ENCODE assay signal across 9 cellular contexts in the genomic region with DNA sequence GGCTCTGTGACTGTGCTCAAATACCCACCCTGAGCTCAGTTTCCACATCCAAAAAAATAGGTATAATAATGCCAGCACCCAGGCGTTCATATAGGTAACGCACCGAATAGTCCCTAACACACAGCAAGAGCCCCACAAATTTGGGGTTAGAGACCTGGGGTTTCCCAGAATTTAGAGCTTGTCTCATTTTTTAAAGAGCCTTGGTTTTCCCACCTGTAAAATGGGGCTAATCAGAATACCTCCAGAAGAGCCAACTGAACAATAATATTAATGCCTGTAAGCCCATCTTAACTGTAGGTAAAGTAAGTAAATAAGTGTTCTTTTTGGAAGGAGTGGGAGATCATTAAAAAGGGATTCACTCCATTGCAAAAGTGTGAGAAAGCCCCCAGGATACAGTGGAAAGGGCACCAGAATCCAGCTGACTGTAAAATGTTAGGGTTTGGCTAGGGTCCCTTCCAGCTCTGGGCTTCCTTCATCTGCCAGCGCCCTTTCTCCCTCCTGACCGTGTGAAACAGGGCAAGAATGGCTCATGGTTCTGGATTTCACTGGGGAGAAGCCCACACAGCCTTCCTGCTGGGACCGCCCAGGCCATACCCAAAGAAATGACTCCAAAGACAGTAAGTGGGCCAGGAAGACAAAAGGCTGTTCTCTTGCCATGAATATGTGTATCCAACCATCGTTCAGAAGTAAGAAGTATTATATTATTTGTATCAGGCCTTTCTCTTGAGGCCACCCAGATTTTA. TPM values are rescaled to one million over a fixed set of nuclear protein-coding genes. Genes with fewer than 3 reads are reported as not detected.
DNase-seq lines count a peak whose midpoint lies in the region; ATAC-seq and TF ChIP-seq lines count a peak whose summit lies in the region.
"Had no signal": no experiment of that assay in that cellular context is flagged by ENCODE, and none has a peak within 500 bp of the region (broad histone marks: within the 10 kb centered on the region; RNA-seq: fewer than 3 reads in every experiment).

No MANE protein-coding gene starts in this region.

- H3T11ph ChIP-seq in H9 (ENCODE audit: low read length): no peak overlapping the region

- no peaks in the 10 kb centered on the region for H3K4me1 ChIP-seq in H9 (ENCODE audit: insufficient read depth, low read length)

- peaks cover 8% of the 10 kb centered on the region in 2 experiments for H3K4me1 Mint-ChIP-seq in H9
- H3K4me1 Mint-ChIP-seq in activated B cell treated with CpG ODN at 0.5 μM for 24 hours: peaks cover 12% of the 10 kb centered on the region

- no peaks in the 10 kb centered on the region for H3K9me3 Mint-ChIP-seq in H9
- no peaks in the 10 kb centered on the region for H3K9me3 Mint-ChIP-seq in activated B cell treated with CpG ODN at 0.5 μM for 24 hours

- H3K18ac ChIP-seq in H9 (ENCODE audit: insufficient read length, low read depth, low read length): no peak overlapping the region

- TF ChIP-seq CTCF in H9 (conservative IDR thresholded peaks at IDR 0.05): no peak
- no peak for TF ChIP-seq CTCF in activated B cell treated with CpG ODN at 0.5 μM for 24 hours (IDR thresholded peaks at IDR 0.05)

- H4K91ac ChIP-seq in H9 (ENCODE audit: insufficient read length, low read depth, low read length): no peak overlapping the region

- intact Hi-C loops in activated B cell treated with CpG ODN at 0.5 μM for 24 hours (cut with micrococcal nuclease): no loop called here

- peak overlapping the region; percentile 75 for H3K4me3 ChIP-seq in iPS-11a (ENCODE audit: low read depth, low read length)
- H3K4me3 ChIP-seq in skin epidermis: peak overlapping the region in 4 of 7 experiments; percentile 61 to 97 (median 88)
- no peak overlapping the region; the same call in 1 of the 2 replicates for H3K4me3 ChIP-seq in H7 (ENCODE audit: insufficient read depth, low read depth, low read length)

- H3K23me2 ChIP-seq in H9 (ENCODE audit: insufficient read length, low read depth, low read length, poor library complexity, severe bottlenecking): peaks cover 10% of the 10 kb centered on the region

- H3K27me3 Mint-ChIP-seq in H9 (ENCODE audit: low read depth) (peaks cover 39% of the 10 kb centered on the region), activated B cell treated with CpG ODN at 0.5 μM for 24 hours (peaks cover 5% of the 10 kb centered on the region)

- no peak overlapping the region for H3K9ac ChIP-seq in H9 (ENCODE audit: extremely low read depth, insufficient read length, low read length)

- no peaks in the 10 kb centered on the region for H3K79me1 ChIP-seq in H9 (ENCODE audit: insufficient read depth, low read depth, low read length, poor library complexity, severe bottlenecking)

- no peak overlapping the region for H2AFZ ChIP-seq in H9 (ENCODE audit: low read length)

- H2BK20ac ChIP-seq in H9 (ENCODE audit: low read depth, low read length, poor library complexity, severe bottlenecking): no peak overlapping the region

- ATAC-seq in activated B cell treated with CpG ODN at 0.5 μM for 24 hours (ENCODE audit: low read depth): no peak

- no peak overlapping the region for H3K23ac ChIP-seq in H9 (ENCODE audit: insufficient read length, low read depth, low read length)

- no peak overlapping the region for H4K5ac ChIP-seq in H9 (ENCODE audit: insufficient read length, low read depth, low read length)

- CTCF ChIA-PET in activated B cell treated with CpG ODN at 0.5 μM for 24 hours (lab: Charles Lee): no interaction called here

- H3K36me3 Mint-ChIP-seq in H9 (ENCODE audit: insufficient read depth in 1 of 3, low read depth in 3 of 3) (no peaks in the 10 kb centered on the region), activated B cell treated with CpG ODN at 0.5 μM for 24 hours (ENCODE audit: low read depth) (peaks cover 3% of the 10 kb centered on the region)

- no peak overlapping the region for H3K4ac ChIP-seq in H9 (ENCODE audit: low read depth, low read length)

- no peak overlapping the region for H2BK12ac ChIP-seq in H9 (ENCODE audit: insufficient read length, low read depth, low read length)

- H3K36me3 ChIP-seq in H7 (replicated peaks; ENCODE audit: control insufficient read depth, insufficient read depth, low read length): no peaks in the 10 kb centered on the region

- H3K4me2 ChIP-seq in H9 (ENCODE audit: insufficient read depth, insufficient read length, low read length): peak overlapping the region; percentile 84

- H3K9me3 ChIP-seq in H9 (ENCODE audit: control insufficient read depth, low read depth, low read length): no peaks in the 10 kb centered on the region

- no peak overlapping the region for H3K27ac Mint-ChIP-seq in H9
- peak overlapping the region; percentile 1 for H3K27ac Mint-ChIP-seq in activated B cell treated with CpG ODN at 0.5 μM for 24 hours

- no peak overlapping the region for H2BK120ac ChIP-seq in H9 (ENCODE audit: low read depth, low read length, poor library complexity, severe bottlenecking)

- H3K14ac ChIP-seq in H9 (ENCODE audit: insufficient read depth, low read length): no peak overlapping the region

- POLR2A ChIA-PET in activated B cell treated with CpG ODN at 0.5 μM for 24 hours (lab: Charles Lee): interaction anchor here (0.6 to 1.0 kb wide), 2 partner anchors 12 to 209 kb away, joined by 3 to 14 read pairs; no protein-coding TSS in a partner anchor

- H4K8ac ChIP-seq in H9 (replicated peaks; ENCODE audit: insufficient read length, low read depth, low read length): no peak overlapping the region

- H3K27ac ChIP-seq in H9 (ENCODE audit: insufficient read length, low read depth, low read length) (no peak overlapping the region), skin epidermis (peak overlapping the region in 11 of 21 experiments; percentile 8 to 93 (median 88))

- H2AK5ac ChIP-seq in H9 (ENCODE audit: insufficient read length, low read length): no peak overlapping the region

- no peaks in the 10 kb centered on the region for H4K20me1 ChIP-seq in H9 (ENCODE audit: control insufficient read depth, insufficient read depth, insufficient read length)

- DNase-seq in H9 (no peak), activated B cell treated with CpG ODN at 0.5 μM for 24 hours (no peak), NCI-H2227 treated with DMSO at 0.1 percent for 48 hours (lab: John Stamatoyannopoulos, UW) (no peak), H7 (no peak), NCI-H82 (lab: John Stamatoyannopoulos, UW) (no peak)
- DNase-seq: central memory CD4-positive, alpha-beta T cell; T1000 had no signal

- no CpG with 5 or more reads among the region's 7 CpGs for WGBS in H9 (ENCODE audit: extremely low coverage, insufficient read length, low lambda C conversion rate)

- H3K56ac ChIP-seq in H9 (ENCODE audit: insufficient read length, low read depth, low read length): no peak overlapping the region

- peak overlapping the region; percentile 80 to 93 for H3K4me3 Mint-ChIP-seq in H9
- peak overlapping the region; percentile 91 for H3K4me3 Mint-ChIP-seq in activated B cell treated with CpG ODN at 0.5 μM for 24 hours

- no peak overlapping the region for H2BK5ac ChIP-seq in H9 (ENCODE audit: insufficient read length, low read length)

- H3K79me2 ChIP-seq in H9 (ENCODE audit: insufficient read depth, low read length): no peaks in the 10 kb centered on the region

- H3K27me3 ChIP-seq in H9 (ENCODE audit: insufficient read depth, low read length) (peaks cover 3% of the 10 kb centered on the region; the same call in 1 of the 2 replicates), H7 (ENCODE audit: control insufficient read depth, insufficient read depth, low read length) (peaks cover 27% of the 10 kb centered on the region)

- no peak overlapping the region for H2BK15ac ChIP-seq in H9 (ENCODE audit: low read depth, low read length)

RNA-seq across cellular contexts. Expression of gene MTURN, which starts 2.1 kb away (rescaled TPM):
- total RNA-seq in H9 (2021) (3.4 and 5.5 TPM in 2 replicates), activated B cell treated with CpG ODN at 0.5 μM for 24 hours (2.8 and 4.6 TPM in 2 replicates)
- 1.1 and 2.3 TPM in 2 replicates for total RNA-seq in H7 (2014; rRNA removed; shearing (Covaris generic))
